Comparison of ENCODE assay signal across 8 cellular contexts in the genomic region with DNA sequence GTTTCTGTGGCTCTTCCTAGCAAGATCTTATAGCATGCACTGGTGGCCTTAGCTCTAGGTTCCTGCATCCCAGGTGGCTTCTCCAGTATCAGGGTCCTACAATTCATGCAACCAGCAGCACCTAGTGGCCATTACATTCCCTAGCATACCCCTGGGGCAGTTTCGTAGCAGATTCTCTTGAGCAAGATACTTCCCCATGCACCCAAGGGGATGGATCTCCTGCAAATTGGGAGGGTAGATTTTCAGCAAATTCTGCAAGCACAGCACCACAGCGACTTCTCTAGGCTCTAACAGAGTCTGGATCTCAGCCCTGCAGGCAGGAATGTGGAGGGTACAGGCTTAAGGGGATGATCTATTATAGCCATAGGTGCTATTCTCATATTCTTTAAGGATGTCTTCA. TPM values are rescaled to one million over a fixed set of nuclear protein-coding genes. Genes with fewer than 3 reads are reported as not detected.
DNase-seq lines count a peak whose midpoint lies in the region; ATAC-seq and TF ChIP-seq lines count a peak whose summit lies in the region.

No MANE protein-coding gene starts in this region.

- H3K4me1 ChIP-seq in DOHH2 (ENCODE audit: control insufficient read depth, low read length) = no peaks in the 10 kb centered on the region
- no peaks in the 10 kb centered on the region for H3K4me1 ChIP-seq in body of pancreas

- no peak overlapping the region for H3K4me3 ChIP-seq in DOHH2 (ENCODE audit: low read length)
- no peak overlapping the region for H3K4me3 ChIP-seq in body of pancreas
- no peak overlapping the region for H3K4me3 ChIP-seq in coronary artery

- H3K27ac ChIP-seq in DOHH2 (ENCODE audit: low read depth, low read length) (no peak overlapping the region), body of pancreas (no peak overlapping the region), coronary artery (no peak overlapping the region)

- ATAC-seq in GM19395 (IDR thresholded peaks at IDR 0.05; ENCODE audit: unreplicated experiment) = peak; percentile 87
- ATAC-seq in body of pancreas = peak; percentile 81
- ATAC-seq in omental fat pad (ENCODE audit: low FRiP score) = peak; percentile 70

- H3K27me3 ChIP-seq in DOHH2 (ENCODE audit: control insufficient read depth, low read length) (no peaks in the 10 kb centered on the region), body of pancreas (no peaks in the 10 kb centered on the region)

- H3K9me2 ChIP-seq in DOHH2 (replicated peaks; ENCODE audit: control insufficient read depth, low read length) = no peaks in the 10 kb centered on the region

- no peak overlapping the region for H3K4me2 ChIP-seq in DOHH2 (ENCODE audit: low read length)

- no peaks in the 10 kb centered on the region for H3K79me2 ChIP-seq in DOHH2 (ENCODE audit: control insufficient read depth, low read length)

- TF ChIP-seq CTCF in DOHH2 (IDR thresholded peaks at IDR 0.05; ENCODE audit: low read depth, low read length, poor library complexity, severe bottlenecking) (peak; percentile 65), body of pancreas (IDR thresholded peaks at IDR 0.05) (peak; percentile 14 to 71 (median 41)), omental fat pad (IDR thresholded peaks at IDR 0.05) (no peak), coronary artery (IDR thresholded peaks at IDR 0.05) (no peak)

- H3K9me3 ChIP-seq in DOHH2 (ENCODE audit: control insufficient read depth, insufficient read depth, low read length) (no peaks in the 10 kb centered on the region), body of pancreas (no peaks in the 10 kb centered on the region)

- intact Hi-C loops in body of pancreas (cut with DNase I) = no loop called here

- no peaks in the 10 kb centered on the region for H3F3A ChIP-seq in DOHH2 (ENCODE audit: control insufficient read depth, insufficient read depth)

- 39 to 40% methylated on average over 2 of the region's 2 CpGs for WGBS in body of pancreas, 2 donors

- peaks cover 17% of the 10 kb centered on the region for H3K36me3 ChIP-seq in DOHH2 (ENCODE audit: control insufficient read depth, low read length)
- no peaks in the 10 kb centered on the region for H3K36me3 ChIP-seq in body of pancreas (replicated peaks in 1 of 2; ENCODE audit: insufficient read depth in 1 of 2, low read depth in 2 of 2)

- H4K20me1 ChIP-seq in DOHH2 (ENCODE audit: control insufficient read depth, insufficient read depth, low read depth, low read length) = no peaks in the 10 kb centered on the region

- DNase-seq in Kasumi-1 (lab: John Stamatoyannopoulos, UW) (peak; percentile 66 to 83), body of pancreas (peak; percentile 30 to 64 (median 52)), omental fat pad (ENCODE audit: low spot score) (no peak), hepatic stellate cell (ENCODE audit: low spot score) (no peak), coronary artery (ENCODE audit: low spot score) (no peak)
- no peak for DNase-seq in activated T-cell treated with anti-CD3 and anti-CD28 coated beads, Interleukin-2, amount 50 U/mL, for 48 hours

- TF ChIP-seq POLR2A in body of pancreas (IDR thresholded peaks at IDR 0.05) = no peak

RNA-seq across cellular contexts. Expression of gene SLC9B1, which starts 13.1 kb away (rescaled TPM):
- total RNA-seq in body of pancreas (not detected), omental fat pad (1 to 10 TPM in 1 of 4 donors, under 1 TPM in 3; 0.37 to 1.2 (median 0.83) TPM)

RNA-seq across cellular contexts. Expression of gene SLC9B2, which starts 44.0 kb away (rescaled TPM):
- total RNA-seq in body of pancreas = 10 to 100 TPM; 10.1 to 14.8 TPM
- total RNA-seq in omental fat pad = 10 to 100 TPM; 16.9 to 56.1 (median 24.7) TPM

Comparison
In these comparisons a context has a peak if more than half of its experiments do, and no peak if none do; other contexts are left out.
1. CTCF ChIP-seq: peak in DOHH2 (single experiment) and body of pancreas (7 of 7); none in omental fat pad (0 of 3) and coronary artery (single experiment).
2. DNase-seq: peak in Kasumi-1 (2 of 2) and body of pancreas (4 of 4); none in omental fat pad (single experiment), hepatic stellate cell (single experiment), activated T-cell treated with anti-CD3 and anti-CD28 coated beads, Interleukin-2, amount 50 U/mL, for 48 hours (0 of 2) and coronary artery (single experiment).
3. Peak in every context shown above with its lines, with median percentiles within 50 percentile points of each other: ATAC-seq.